ENCODE assay signal across 19 cellular contexts in the genomic region with DNA sequence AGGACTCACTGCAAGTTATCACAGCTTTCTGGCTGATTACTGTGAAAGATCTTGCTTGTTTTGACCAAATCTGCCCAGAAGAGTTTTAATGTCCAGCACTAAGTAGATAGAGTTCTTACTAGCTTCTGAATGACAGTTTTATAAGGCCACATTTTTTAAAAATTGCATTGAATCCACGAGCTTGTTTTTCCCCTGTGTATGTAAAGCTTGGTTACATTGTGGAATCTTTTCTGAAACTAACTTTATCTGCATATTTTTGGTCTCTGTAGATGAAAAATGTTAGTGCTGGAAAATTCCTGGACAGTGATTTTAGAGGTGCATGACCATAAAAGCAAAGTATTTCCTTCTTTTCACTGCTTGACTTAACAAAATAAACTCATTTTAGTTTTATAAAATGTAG.
"Had no signal": no experiment of that assay in that cellular context is flagged by ENCODE, and none has a peak within 500 bp of the region (broad histone marks: within the 10 kb centered on the region; RNA-seq: fewer than 3 reads in every experiment).

No MANE protein-coding gene starts in this region.

- H3K4me1 Mint-ChIP-seq: activated B cell treated with CpG ODN at 0.5 μM for 24 hours; activated CD4-positive, alpha-beta T cell treated with anti-CD3 and anti-CD28 coated beads, Interleukin-2, amount 10 ng/mL, durations not matched to agents 24 days and 14 days; natural killer cell; stimulated activated naive B cell treated with anti-CD40 and anti-IgM and Interleukin-4, amounts not matched to agents 10 μg/mL and 1 μg/mL and 100 μg/mL, for 72 hours had no signal

- DNase-seq: activated B cell treated with CpG ODN at 0.5 μM for 24 hours; activated CD4-positive, alpha-beta T cell treated with anti-CD3 and anti-CD28 coated beads, Interleukin-2, amount 10 ng/mL, durations not matched to agents 24 days and 14 days; activated CD8-positive, alpha-beta memory T cell treated with anti-CD3 and anti-CD28 coated beads, Interleukin-2, amount 50 U/mL, for 48 hours; activated naive CD4-positive, alpha-beta T cell; caudate nucleus; effector CD8-positive, alpha-beta T cell; esophagus squamous epithelium; heart left ventricle; natural killer cell; retina; stimulated activated CD4-positive, alpha-beta T cell treated with anti-CD3 and anti-CD28 coated beads, Interleukin-15, amount 100 ng/mL, for 24 hours; stimulated activated CD4-positive, alpha-beta T cell treated with anti-CD3 and anti-CD28 coated beads, Interleukin-4, amount 100 ng/mL, for 1 hour; stimulated activated naive B cell treated with anti-CD40 and anti-IgM and Interleukin-4, amounts not matched to agents 10 μg/mL and 1 μg/mL and 100 μg/mL, for 72 hours; SW 1271; thyroid gland had no signal

- H3K4me3 Mint-ChIP-seq: activated B cell treated with CpG ODN at 0.5 μM for 24 hours; activated CD4-positive, alpha-beta T cell treated with anti-CD3 and anti-CD28 coated beads, Interleukin-2, amount 10 ng/mL, durations not matched to agents 24 days and 14 days; natural killer cell; stimulated activated naive B cell treated with anti-CD40 and anti-IgM and Interleukin-4, amounts not matched to agents 10 μg/mL and 1 μg/mL and 100 μg/mL, for 72 hours; T-helper 2 cell treated with Interferon-gamma antibody and Interleukin-4, amounts not matched to agents 5 μg/mL and 100 μg/mL, for 36 hours had no signal

- H3K9me3 Mint-ChIP-seq: activated B cell treated with CpG ODN at 0.5 μM for 24 hours; activated CD4-positive, alpha-beta T cell treated with anti-CD3 and anti-CD28 coated beads, Interleukin-2, amount 10 ng/mL, durations not matched to agents 24 days and 14 days; stimulated activated naive B cell treated with anti-CD40 and anti-IgM and Interleukin-4, amounts not matched to agents 10 μg/mL and 1 μg/mL and 100 μg/mL, for 72 hours; T-helper 2 cell treated with Interferon-gamma antibody and Interleukin-4, amounts not matched to agents 5 μg/mL and 100 μg/mL, for 36 hours had no signal

- H3K9me3 ChIP-seq: ascending aorta, esophagus squamous epithelium, heart left ventricle, neutrophil, thyroid gland had no signal

- H3K27ac Mint-ChIP-seq: activated B cell treated with CpG ODN at 0.5 μM for 24 hours; activated CD4-positive, alpha-beta T cell treated with anti-CD3 and anti-CD28 coated beads, Interleukin-2, amount 10 ng/mL, durations not matched to agents 24 days and 14 days; natural killer cell; stimulated activated naive B cell treated with anti-CD40 and anti-IgM and Interleukin-4, amounts not matched to agents 10 μg/mL and 1 μg/mL and 100 μg/mL, for 72 hours; T-helper 2 cell treated with Interferon-gamma antibody and Interleukin-4, amounts not matched to agents 5 μg/mL and 100 μg/mL, for 36 hours had no signal

- H3K36me3 ChIP-seq: ascending aorta, esophagus squamous epithelium, heart left ventricle, neutrophil, thyroid gland had no signal

- H3K27me3 Mint-ChIP-seq: activated B cell treated with CpG ODN at 0.5 μM for 24 hours; activated CD4-positive, alpha-beta T cell treated with anti-CD3 and anti-CD28 coated beads, Interleukin-2, amount 10 ng/mL, durations not matched to agents 24 days and 14 days; stimulated activated naive B cell treated with anti-CD40 and anti-IgM and Interleukin-4, amounts not matched to agents 10 μg/mL and 1 μg/mL and 100 μg/mL, for 72 hours had no signal

- ATAC-seq: heart left ventricle; natural killer cell; stimulated activated naive B cell treated with anti-CD40 and anti-IgM and Interleukin-4, amounts not matched to agents 10 μg/mL and 1 μg/mL and 100 μg/mL, for 72 hours had no signal

- H3K4me1 ChIP-seq: ascending aorta, esophagus squamous epithelium, heart left ventricle, thyroid gland had no signal

- H3K27ac ChIP-seq: ascending aorta, coronary artery, esophagus squamous epithelium, heart left ventricle, neutrophil, thyroid gland had no signal

- H3K4me3 ChIP-seq: ascending aorta, coronary artery, esophagus squamous epithelium, heart left ventricle, thyroid gland had no signal

- H3K27me3 ChIP-seq: ascending aorta, esophagus squamous epithelium, heart left ventricle, neutrophil, thyroid gland had no signal

- H3K36me3 Mint-ChIP-seq: natural killer cell; stimulated activated naive B cell treated with anti-CD40 and anti-IgM and Interleukin-4, amounts not matched to agents 10 μg/mL and 1 μg/mL and 100 μg/mL, for 72 hours had no signal
